ENCODE assay signal across 18 cellular contexts in the genomic region with DNA sequence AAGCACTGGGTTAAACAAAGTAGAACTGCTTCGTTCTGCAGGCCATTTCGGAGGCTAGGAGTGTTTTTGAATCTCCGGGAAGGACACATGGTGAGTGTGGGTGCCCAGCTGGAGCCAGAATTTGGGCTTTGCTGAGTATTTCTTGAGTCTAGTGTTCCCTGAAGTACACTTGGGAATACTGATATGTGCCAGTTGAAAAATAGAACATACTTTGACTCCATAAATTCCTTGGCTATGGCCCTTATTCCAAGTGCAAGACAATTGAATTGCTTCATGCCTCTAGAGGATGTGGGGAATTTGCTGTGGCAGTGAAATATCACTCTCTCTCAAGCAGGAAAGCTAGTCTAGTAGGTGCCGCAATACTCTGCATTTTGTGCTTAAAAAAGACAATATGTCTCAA.
DNase-seq lines count a peak whose midpoint lies in the region; ATAC-seq and TF ChIP-seq lines count a peak whose summit lies in the region.
"Had no signal": no experiment of that assay in that cellular context is flagged by ENCODE, and none has a peak within 500 bp of the region (broad histone marks: within the 10 kb centered on the region; RNA-seq: fewer than 3 reads in every experiment).

No MANE protein-coding gene starts in this region.

- no peak overlapping the region for H4K5ac ChIP-seq in mesendoderm (ENCODE audit: low read length)

- no peaks in the 10 kb centered on the region for H3K79me2 ChIP-seq in mesendoderm (ENCODE audit: control insufficient read depth, insufficient read depth, low read length)

- no peak for TF ChIP-seq CTCF in fibroblast of mammary gland (conservative IDR thresholded peaks at IDR 0.05; ENCODE audit: control insufficient read depth, insufficient read depth, low read depth, low read length)
- no peak for TF ChIP-seq CTCF in thoracic aorta (IDR thresholded peaks at IDR 0.05)

- no peak overlapping the region for H3K18ac ChIP-seq in mesendoderm (ENCODE audit: low read length)

- H3K79me1 ChIP-seq in mesendoderm (ENCODE audit: low read length): no peaks in the 10 kb centered on the region

- peak overlapping the region; percentile 10 for H3K56ac ChIP-seq in mesendoderm (ENCODE audit: low read length)

- H3K27me3 ChIP-seq in mesendoderm (ENCODE audit: insufficient read depth, low read length, poor library complexity) (no peaks in the 10 kb centered on the region), thoracic aorta (replicated peaks; ENCODE audit: insufficient read depth) (no peaks in the 10 kb centered on the region)

- H4K8ac ChIP-seq in mesendoderm (ENCODE audit: low read depth, low read length): no peak overlapping the region

- DNase-seq in amniotic epithelial cell (ENCODE audit: low read depth) (peak; percentile 38), fibroblast of mammary gland (ENCODE audit: low read depth) (peak; percentile 25), mesendoderm (no peak), thoracic aorta (ENCODE audit: low spot score) (no peak), NCI-H446 treated with DMSO at 0.1 percent for 48 hours (lab: John Stamatoyannopoulos, UW) (no peak)
- DNase-seq: activated CD4-positive, alpha-beta memory T cell treated with anti-CD3 and anti-CD28 coated beads for 36 hours; activated naive CD4-positive, alpha-beta T cell treated with Interleukin-2 at 50 U/mL for 16 hours; activated T-cell treated with anti-CD3 and anti-CD28 coated beads, Interleukin-2, amount 50 U/mL, for 1 hour; cortex of kidney; HFFc6; NCI-H187; NCI-H226; nucleus accumbens; small intestine; stimulated activated CD4-positive, alpha-beta T cell treated with anti-CD3 and anti-CD28 coated beads, Interleukin-4, amount 100 ng/mL, for 1 hour had no signal

- H3K27ac ChIP-seq in mesendoderm (ENCODE audit: low read depth, low read length): no peak overlapping the region
- H3K27ac ChIP-seq in thoracic aorta: peak overlapping the region in 1 of 2 donors; percentile 23
- H3K27ac ChIP-seq: KMS-11 had no signal

- WGBS in mesendoderm (ENCODE audit: extremely low coverage, insufficient coverage, low lambda C conversion rate): no CpG with 5 or more reads among the region's 4 CpGs

- no peaks in the 10 kb centered on the region for H3K9me3 ChIP-seq in thoracic aorta

- no peak overlapping the region for H2BK120ac ChIP-seq in mesendoderm (ENCODE audit: low read depth, low read length)

- H3K4me1 ChIP-seq in mesendoderm (ENCODE audit: control insufficient read depth, low read depth, low read length): peaks cover 13% of the 10 kb centered on the region
- H3K4me1 ChIP-seq in thoracic aorta (ENCODE audit: control insufficient read depth in 1 of 2, low read depth in 2 of 2): peaks cover 4 to 38% of the 10 kb centered on the region in 2 donors

- H3K4me3 ChIP-seq in fibroblast of mammary gland (ENCODE audit: control insufficient read depth, low read depth, low read length) (no peak overlapping the region), mesendoderm (ENCODE audit: low read length) (no peak overlapping the region), thoracic aorta (peak overlapping the region; percentile 22)

- H2BK15ac ChIP-seq in mesendoderm (replicated peaks; ENCODE audit: low read depth): no peak overlapping the region

- no peak overlapping the region for H3K23ac ChIP-seq in mesendoderm (ENCODE audit: low read length)

- no peak overlapping the region for H2BK5ac ChIP-seq in mesendoderm (ENCODE audit: low read length)

- H3K36me3 ChIP-seq in mesendoderm (ENCODE audit: control insufficient read depth, insufficient read depth, low read length) (no peaks in the 10 kb centered on the region), thoracic aorta (no peaks in the 10 kb centered on the region)

- no peak overlapping the region for H3K4ac ChIP-seq in mesendoderm (ENCODE audit: low read depth, low read length)

- no peak overlapping the region for H3K9ac ChIP-seq in mesendoderm (ENCODE audit: low read length)
- H3K9ac ChIP-seq: KMS-11 had no signal

- ATAC-seq in thoracic aorta (ENCODE audit: insufficient number of reproducible peaks, low FRiP score, low read depth) (peak; percentile 39), GM19035 (IDR thresholded peaks at IDR 0.05; ENCODE audit: unreplicated experiment) (no peak), HG03460 (IDR thresholded peaks at IDR 0.05; ENCODE audit: unreplicated experiment) (no peak)

- no peak overlapping the region for H2AK5ac ChIP-seq in mesendoderm (ENCODE audit: low read length)

- H3K4me2 ChIP-seq in mesendoderm (ENCODE audit: low read length): no peak overlapping the region
- H3K4me2 ChIP-seq: KMS-11 had no signal

Comparison
In these comparisons a context has a peak if more than half of its experiments do, and no peak if none do; other contexts are left out.
1. DNase-seq: peak in amniotic epithelial cell (single experiment) and fibroblast of mammary gland (single experiment); none in mesendoderm (single experiment), thoracic aorta (single experiment) and NCI-H446 treated with DMSO at 0.1 percent for 48 hours (single experiment).